12 cellular contexts compared by ENCODE assay signal in genomic region chr3:43345877-43346276, GRCh38. TPM values are rescaled to one million over a fixed set of nuclear protein-coding genes. Genes with fewer than 3 reads are reported as not detected.
A peak's percentile ranks its signal among the peaks of the same experiment; 100 is the strongest.
DNase-seq lines count a peak whose midpoint lies in the region; ATAC-seq and TF ChIP-seq lines count a peak whose summit lies in the region.
"Had no signal": no experiment of that assay in that cellular context is flagged by ENCODE, and none has a peak within 500 bp of the region (broad histone marks: within the 10 kb centered on the region; RNA-seq: fewer than 3 reads in every experiment).

No MANE protein-coding gene starts in this region.

- H3K4me2 ChIP-seq in osteoblast (ENCODE audit: insufficient read depth, low read length) = no peak overlapping the region

- H3K27ac ChIP-seq in osteoblast (ENCODE audit: low read depth, low read length) (peak overlapping the region; percentile 3), esophagus muscularis mucosa (replicated peaks in 1 of 4) (no peak overlapping the region)

- WGBS in esophagus muscularis mucosa = 84% methylated on average over 6 of the region's 6 CpGs

- no peak for ATAC-seq in GM18870 (IDR thresholded peaks at IDR 0.05; ENCODE audit: unreplicated experiment)

- in situ Hi-C loops in astrocyte of the spinal cord (cut with HindIII; ENCODE audit: low sequenced_read_pairs) = no loop called here

- H3K4me1 ChIP-seq in osteoblast (ENCODE audit: insufficient read depth, low read length) (peaks cover 15% of the 10 kb centered on the region), esophagus muscularis mucosa (peaks cover 0 to 10% (median 0%) of the 10 kb centered on the region in 4 donors)

- TF ChIP-seq EP300 in esophagus muscularis mucosa (IDR thresholded peaks at IDR 0.05) = no peak

- intact Hi-C loops in esophagus muscularis mucosa (cut with DNase I) = no loop called here

- H3K9me3 ChIP-seq in osteoblast (ENCODE audit: low read depth, low read length) = no peaks in the 10 kb centered on the region
- H3K9me3 ChIP-seq in esophagus muscularis mucosa = no peaks in the 10 kb centered on the region
- H3K9me3 ChIP-seq: sigmoid colon had no signal

- H3K36me3 ChIP-seq in osteoblast (ENCODE audit: insufficient read depth, low read length) (peaks cover 54% of the 10 kb centered on the region), esophagus muscularis mucosa (peaks cover 50 to 98% (median 87%) of the 10 kb centered on the region in 4 donors)

- H4K20me1 ChIP-seq in osteoblast (ENCODE audit: insufficient read depth, low read length) = no peaks in the 10 kb centered on the region

- TF ChIP-seq POLR2A in esophagus muscularis mucosa (IDR thresholded peaks at IDR 0.05; ENCODE audit: low read depth) = no peak

- H3K79me2 ChIP-seq in osteoblast (ENCODE audit: insufficient read depth, low read length) = no peaks in the 10 kb centered on the region

- no peak overlapping the region for H2AFZ ChIP-seq in osteoblast (ENCODE audit: low read length)

- DNase-seq in activated CD4-positive, alpha-beta T cell treated with anti-CD3 and anti-CD28 coated beads for 48 hours = peak; percentile 15
- DNase-seq in activated CD4-positive, alpha-beta T cell treated with anti-CD3 and anti-CD28 coated beads, Interleukin-2, amount 50 U/mL, for 4 hours = no peak
- peak; percentile 80 for DNase-seq in LHCN-M2 (ENCODE audit: low read depth)
- peak; percentile 67 for DNase-seq in astrocyte of the spinal cord (ENCODE audit: low read depth, low spot score)
- DNase-seq in osteoblast (ENCODE audit: insufficient read length, low spot score, missing footprints) = no peak
- no peak for DNase-seq in esophagus muscularis mucosa (ENCODE audit: extremely low spot score)
- DNase-seq in superior temporal gyrus (ENCODE audit: extremely low spot score) = no peak
- DNase-seq: activated gamma-delta T cell, hypothalamus, NCI-H187 treated with DMSO at 0.1 percent for 48 hours, sigmoid colon had no signal

- TF ChIP-seq CTCF in astrocyte of the spinal cord (IDR thresholded peaks at IDR 0.05; ENCODE audit: low read depth, low read length) (no peak), osteoblast (IDR thresholded peaks at IDR 0.05; ENCODE audit: extremely low read depth, low read depth, low read length) (no peak), esophagus muscularis mucosa (IDR thresholded peaks at IDR 0.05) (no peak)

- H3K27me3 ChIP-seq in osteoblast (ENCODE audit: insufficient read depth, low read length) = no peaks in the 10 kb centered on the region
- no peaks in the 10 kb centered on the region for H3K27me3 ChIP-seq in esophagus muscularis mucosa
- H3K27me3 ChIP-seq: sigmoid colon had no signal

- no peak overlapping the region for H3K4me3 ChIP-seq in astrocyte of the spinal cord (ENCODE audit: low read depth, low read length)
- no peak overlapping the region for H3K4me3 ChIP-seq in osteoblast (ENCODE audit: insufficient read depth, low read length)
- no peak overlapping the region for H3K4me3 ChIP-seq in esophagus muscularis mucosa
- H3K4me3 ChIP-seq: sigmoid colon had no signal

RNA-seq across cellular contexts. Expression of gene SNRK, which starts 59.5 kb away (rescaled TPM):
- total RNA-seq in LHCN-M2 (2014; rRNA removed) (10.6 and 12.5 TPM in 2 replicates), osteoblast (23.3 and 26.1 TPM in 2 replicates), esophagus muscularis mucosa (10 to 100 TPM; 30.7 to 50.4 (median 45.8) TPM)
- polyA plus RNA-seq in LHCN-M2 (2012) = 3.4 TPM

Comparison
In these comparisons a context has a peak if more than half of its experiments do, and no peak if none do; other contexts are left out.
1. DNase-seq: peak in activated CD4-positive, alpha-beta T cell treated with anti-CD3 and anti-CD28 coated beads for 48 hours (single experiment), LHCN-M2 (single experiment) and astrocyte of the spinal cord (single experiment); none in activated CD4-positive, alpha-beta T cell treated with anti-CD3 and anti-CD28 coated beads, Interleukin-2, amount 50 U/mL, for 4 hours (0 of 2), osteoblast (single experiment), esophagus muscularis mucosa (single experiment) and superior temporal gyrus (single experiment).